In the genomic region with DNA sequence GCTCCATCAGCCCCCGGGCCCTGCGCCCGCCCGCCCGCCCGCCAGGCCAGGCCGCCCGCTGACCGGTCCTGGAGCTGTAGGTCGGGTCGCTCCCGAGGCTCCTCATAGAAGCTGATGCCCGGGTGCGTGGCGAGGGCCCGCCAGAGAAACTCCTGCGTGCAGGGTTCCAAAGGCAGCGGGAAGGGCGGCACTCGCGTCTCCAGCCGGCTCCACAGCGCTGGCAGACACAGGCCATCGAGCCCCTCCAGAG, we compare ENCODE assay signal across 8 cellular contexts. TPM values are rescaled to one million over a fixed set of nuclear protein-coding genes. Genes with fewer than 3 reads are reported as not detected.
DNase-seq lines count a peak whose midpoint lies in the region; ATAC-seq lines count a peak whose summit lies in the region.

No MANE protein-coding gene starts in this region.

- H3K27me3 ChIP-seq in mucosa of rectum (ENCODE audit: control insufficient read depth in 2 of 2, insufficient read depth in 2 of 2, low read length in 2 of 2): no peaks in the 10 kb centered on the region

- peak overlapping the region; percentile 99 for H3K4me3 Mint-ChIP-seq in activated T-cell treated with anti-CD3 and anti-CD28 coated beads, Interleukin-2, amount 50 U/mL, for 4 hours
- peak overlapping the region; percentile 99 for H3K4me3 Mint-ChIP-seq in central memory CD8-positive, alpha-beta T cell

- peak overlapping the region; percentile 99 to 100 for H3K4me3 ChIP-seq in mucosa of rectum (ENCODE audit: low read length in 2 of 2)

- peaks cover 6% of the 10 kb centered on the region for H3K36me3 Mint-ChIP-seq in activated T-cell treated with anti-CD3 and anti-CD28 coated beads, Interleukin-2, amount 50 U/mL, for 4 hours (ENCODE audit: insufficient read depth)
- H3K36me3 Mint-ChIP-seq in central memory CD8-positive, alpha-beta T cell (ENCODE audit: insufficient read depth): peaks cover 27% of the 10 kb centered on the region

- H3K27me3 Mint-ChIP-seq in activated T-cell treated with anti-CD3 and anti-CD28 coated beads, Interleukin-2, amount 50 U/mL, for 4 hours (ENCODE audit: low read depth): no peaks in the 10 kb centered on the region
- no peaks in the 10 kb centered on the region for H3K27me3 Mint-ChIP-seq in central memory CD8-positive, alpha-beta T cell

- peak overlapping the region; percentile 78 to 88 for H3K9ac ChIP-seq in mucosa of rectum (ENCODE audit: low read depth in 1 of 2, low read length in 2 of 2)

- no peaks in the 10 kb centered on the region for H3K9me3 ChIP-seq in mucosa of rectum (ENCODE audit: control insufficient read depth in 2 of 2, low read length in 2 of 2)

- H3K4me1 Mint-ChIP-seq in activated T-cell treated with anti-CD3 and anti-CD28 coated beads, Interleukin-2, amount 50 U/mL, for 4 hours (ENCODE audit: low read depth): peaks cover 38% of the 10 kb centered on the region
- H3K4me1 Mint-ChIP-seq in central memory CD8-positive, alpha-beta T cell: peaks cover 53% of the 10 kb centered on the region

- H3K9me3 Mint-ChIP-seq in activated T-cell treated with anti-CD3 and anti-CD28 coated beads, Interleukin-2, amount 50 U/mL, for 4 hours: no peaks in the 10 kb centered on the region
- no peaks in the 10 kb centered on the region for H3K9me3 Mint-ChIP-seq in central memory CD8-positive, alpha-beta T cell

- peak; percentile 41 to 47 for ATAC-seq in activated T-cell treated with anti-CD3 and anti-CD28 coated beads, Interleukin-2, amount 50 U/mL, for 4 hours
- peak; percentile 3 for ATAC-seq in HG03558 (IDR thresholded peaks at IDR 0.05; ENCODE audit: extremely low read depth, unreplicated experiment)
- ATAC-seq in central memory CD8-positive, alpha-beta T cell (replicated peaks; ENCODE audit: extremely low read depth, poor library complexity, severe bottlenecking): peak; percentile 15

- H3K36me3 ChIP-seq in mucosa of rectum (ENCODE audit: control insufficient read depth in 2 of 2, insufficient read depth in 2 of 2, low read length in 2 of 2): peaks cover 2 to 8% of the 10 kb centered on the region in 2 donors

- H3K27ac ChIP-seq in mucosa of rectum (ENCODE audit: low read depth in 2 of 2, low read length in 2 of 2): peak overlapping the region; percentile 53 to 69

- peak overlapping the region; percentile 100 for H3K27ac Mint-ChIP-seq in central memory CD8-positive, alpha-beta T cell (ENCODE audit: low read depth)

- no peak for DNase-seq in activated T-cell treated with anti-CD3 and anti-CD28 coated beads, Interleukin-2, amount 50 U/mL, for 4 hours
- no peak for DNase-seq in activated T-cell treated with anti-CD3 and anti-CD28 coated beads, Interleukin-2, amount 50 U/mL, for 1 hour
- DNase-seq in central memory CD8-positive, alpha-beta T cell (ENCODE audit: low spot score in 2 of 2): no peak
- DNase-seq in GOT3 (lab: John Stamatoyannopoulos, UW): no peak
- no peak for DNase-seq in DMS114 treated with DMSO at 0.1 percent for 48 hours (lab: John Stamatoyannopoulos, UW; ENCODE audit: unreplicated experiment)
- DNase-seq in HK-2 (ENCODE audit: unreplicated experiment): no peak

- peaks cover 18 to 30% of the 10 kb centered on the region in 2 donors for H3K4me1 ChIP-seq in mucosa of rectum (ENCODE audit: control insufficient read depth in 2 of 2, insufficient read depth in 2 of 2, low read length in 2 of 2)

RNA-seq across cellular contexts. Expression of a gene that starts 0.2 kb away (rescaled TPM):
- total RNA-seq in activated T-cell treated with anti-CD3 and anti-CD28 coated beads, Interleukin-2, amount 50 U/mL, for 4 hours: 10 to 100 TPM; 56.6 to 68.1 (median 58.9) TPM

RNA-seq across cellular contexts. Expression of a gene that starts 0.4 kb away (rescaled TPM):
- total RNA-seq in activated T-cell treated with anti-CD3 and anti-CD28 coated beads, Interleukin-2, amount 50 U/mL, for 4 hours: 10 to 100 TPM; 10.7 to 13.5 (median 11.7) TPM
